ENCODE assay signal across 1 cellular context in the genomic region with DNA sequence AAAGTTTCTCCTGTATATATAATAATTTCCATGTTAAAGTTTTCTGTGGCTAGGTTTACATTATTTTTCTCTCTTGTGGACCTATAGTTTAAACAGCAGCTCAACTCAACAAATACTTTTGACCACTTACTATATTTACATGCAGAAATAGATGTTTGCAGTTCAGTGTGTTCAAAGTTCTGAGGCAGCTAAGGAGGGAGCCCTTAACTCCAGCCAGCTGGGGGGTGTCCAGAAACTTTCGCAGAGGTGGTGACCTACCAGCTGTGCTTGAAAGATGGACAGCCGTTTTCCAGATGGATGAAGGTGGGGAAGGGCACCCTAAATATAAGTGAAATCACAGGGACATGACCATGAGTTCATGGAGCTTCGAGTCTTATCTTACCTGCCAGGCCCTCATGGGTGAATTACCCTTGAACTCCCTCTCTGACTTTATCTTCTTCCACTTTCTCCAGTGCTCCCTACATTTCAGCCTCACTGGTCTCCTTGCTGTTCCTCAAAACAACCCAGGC.
TF ChIP-seq lines count a peak whose summit lies in the region.

No MANE protein-coding gene starts in this region.

TF ChIP-seq in HepG2, 621 proteins besides CTCF, POLR2A, EP300 and RAD21 (continued from another document):
- TF ChIP-seq ZBTB20 (CRISPR knock-in tag; IDR thresholded peaks at IDR 0.05; ENCODE audit: borderline replicate concordance, low read depth) (peak; percentile 88; the same call in 1 of the 2 replicates), SALL1 (CRISPR knock-in tag; IDR thresholded peaks at IDR 0.05) (peak; percentile 77), EEA1 (CRISPR knock-in tag; IDR thresholded peaks at IDR 0.05; ENCODE audit: borderline replicate concordance) (no peak), EZH2 (conservative IDR thresholded peaks at IDR 0.05; ENCODE audit: low read depth, low read length) (no peak), CENPBD1 (CRISPR knock-in tag; IDR thresholded peaks at IDR 0.05; ENCODE audit: borderline replicate concordance, low read depth) (no peak), ZMYM4 (CRISPR knock-in tag; IDR thresholded peaks at IDR 0.05) (0 out of 2 replicates have a peak, but pooled peaks have one; percentile 19), NR1H2 (CRISPR knock-in tag; IDR thresholded peaks at IDR 0.05; ENCODE audit: borderline replicate concordance, low read depth) (no peak), ZNF740 (CRISPR knock-in tag; IDR thresholded peaks at IDR 0.05) (0 out of 2 replicates have a peak, but pooled peaks have one; percentile 26), KAT7 (CRISPR knock-in tag; IDR thresholded peaks at IDR 0.05; ENCODE audit: borderline replicate concordance) (0 out of 2 replicates have a peak, but pooled peaks have one; percentile 53), FOXP1 (IDR thresholded peaks at IDR 0.05) (no peak), FOXP1 (CRISPR knock-in tag; IDR thresholded peaks at IDR 0.05) (peak; percentile 41), NRL (CRISPR knock-in tag; IDR thresholded peaks at IDR 0.05; ENCODE audit: borderline replicate concordance) (no peak), TP53 (CRISPR knock-in tag; conservative IDR thresholded peaks at IDR 0.05) (no peak), ATF7-NPFF (CRISPR knock-in tag; IDR thresholded peaks at IDR 0.05; ENCODE audit: low read depth) (no peak), HNF4G (IDR thresholded peaks at IDR 0.05; ENCODE audit: borderline replicate concordance, low read depth, low read length) (0 out of 2 replicates have a peak, but pooled peaks have one; percentile 21), HNF4G (CRISPR knock-in tag; IDR thresholded peaks at IDR 0.05; ENCODE audit: borderline replicate concordance, low read depth) (no peak; the same call in 1 of the 2 replicates), ISL2 (CRISPR knock-in tag; IDR thresholded peaks at IDR 0.05) (no peak), FOXO1 (CRISPR knock-in tag; IDR thresholded peaks at IDR 0.05) (peak; percentile 11; the same call in 1 of the 2 replicates), MTF1 (CRISPR knock-in tag; IDR thresholded peaks at IDR 0.05) (no peak), THAP11 (CRISPR knock-in tag; IDR thresholded peaks at IDR 0.05) (0 out of 2 replicates have a peak, but pooled peaks have one; percentile 15), ZMYM2 (CRISPR knock-in tag; IDR thresholded peaks at IDR 0.05) (no peak), MIER3 (CRISPR knock-in tag; IDR thresholded peaks at IDR 0.05; ENCODE audit: borderline replicate concordance) (no peak), HNF1B (CRISPR knock-in tag; IDR thresholded peaks at IDR 0.05) (0 out of 2 replicates have a peak, but pooled peaks have one; percentile 44), ZNF609 (CRISPR knock-in tag; IDR thresholded peaks at IDR 0.05; ENCODE audit: borderline replicate concordance) (peak; percentile 31; the same call in 1 of the 2 replicates), NCOA5 (CRISPR knock-in tag; IDR thresholded peaks at IDR 0.05) (no peak), TFAP4 (IDR thresholded peaks at IDR 0.05; ENCODE audit: borderline replicate concordance, low read depth) (peak; percentile 89), TAF15 (IDR thresholded peaks at IDR 0.05; ENCODE audit: low read depth, low read length, poor library complexity, severe bottlenecking) (no peak), SAP130 (CRISPR knock-in tag; IDR thresholded peaks at IDR 0.05; ENCODE audit: low read depth) (peak; percentile 40), KDM6A (CRISPR knock-in tag; IDR thresholded peaks at IDR 0.05; ENCODE audit: low read depth) (0 out of 2 replicates have a peak, but pooled peaks have one; percentile 19), ZBTB7B (CRISPR knock-in tag; IDR thresholded peaks at IDR 0.05) (peak; percentile 42; the same call in 1 of the 2 replicates), PATZ1 (CRISPR knock-in tag; IDR thresholded peaks at IDR 0.05) (peak; percentile 38; the same call in 1 of the 2 replicates), RXRA (CRISPR knock-in tag; IDR thresholded peaks at IDR 0.05) (no peak), ZNF263 (CRISPR knock-in tag; IDR thresholded peaks at IDR 0.05) (peak; percentile 67), THAP9 (CRISPR knock-in tag; IDR thresholded peaks at IDR 0.05; ENCODE audit: borderline replicate concordance) (no peak), ZNF563 (CRISPR knock-in tag; IDR thresholded peaks at IDR 0.05) (no peak), GATAD2A (CRISPR knock-in tag; IDR thresholded peaks at IDR 0.05) (peak; percentile 63), TCF7 (IDR thresholded peaks at IDR 0.05; ENCODE audit: low read depth) (peak; percentile 42; the same call in 1 of the 2 replicates)
- TF ChIP-seq, protein P1, sequence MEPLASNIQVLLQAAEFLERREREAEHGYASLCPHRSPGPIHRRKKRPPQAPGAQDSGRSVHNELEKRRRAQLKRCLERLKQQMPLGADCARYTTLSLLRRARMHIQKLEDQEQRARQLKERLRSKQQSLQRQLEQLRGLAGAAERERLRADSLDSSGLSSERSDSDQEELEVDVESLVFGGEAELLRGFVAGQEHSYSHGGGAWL (CRISPR knock-in tag; IDR thresholded peaks at IDR 0.05), result 0 out of 2 replicates have a peak, but pooled peaks have one; percentile 45
